Comparison of ENCODE assay signal across 8 cellular contexts in the genomic region with DNA sequence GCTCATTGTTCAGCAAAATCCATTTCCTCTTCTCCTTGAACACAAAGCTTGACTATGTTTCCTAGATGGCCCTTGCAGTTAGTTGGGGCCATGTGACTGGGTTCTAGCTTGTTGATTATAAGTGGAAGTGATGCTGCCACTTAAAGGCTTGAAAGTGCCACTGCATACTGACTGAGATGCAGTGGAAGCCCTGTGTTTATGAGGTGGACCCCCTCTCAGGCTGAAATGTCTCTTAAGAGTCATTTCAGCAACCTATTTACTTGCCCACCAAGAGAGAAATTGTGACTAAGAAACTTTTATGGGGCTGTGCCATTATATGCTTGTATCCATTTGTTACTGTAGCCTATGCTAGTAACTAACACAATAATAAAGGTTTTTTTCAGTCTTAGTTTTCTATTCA. TPM values are rescaled to one million over a fixed set of nuclear protein-coding genes. Genes with fewer than 3 reads are reported as not detected.
DNase-seq lines count a peak whose midpoint lies in the region; ATAC-seq, FAIRE-seq and TF ChIP-seq lines count a peak whose summit lies in the region.

No MANE protein-coding gene starts in this region.

- H3K27me3 ChIP-seq in psoas muscle (ENCODE audit: insufficient read depth in 3 of 3, low read length in 2 of 3) = no peaks in the 10 kb centered on the region

- TF ChIP-seq CTCF in fibroblast of villous mesenchyme (IDR thresholded peaks at IDR 0.05; ENCODE audit: insufficient read depth, low read depth, low read length) = peak; percentile 54
- peak; percentile 51 for TF ChIP-seq CTCF in psoas muscle (IDR thresholded peaks at IDR 0.05)

- DNase-seq in AML-193 (lab: John Stamatoyannopoulos, UW) = peak; percentile 11 to 59
- DNase-seq in GM18507 (ENCODE audit: extremely low spot score, insufficient read length, low read depth) = no peak
- peak; percentile 43 for DNase-seq in RKO (ENCODE audit: low spot score)
- peak; percentile 36 for DNase-seq in fibroblast of villous mesenchyme (ENCODE audit: low read depth)
- DNase-seq in psoas muscle = no peak
- no peak for DNase-seq in NCI-H2081 (lab: John Stamatoyannopoulos, UW)
- DNase-seq in A172 (ENCODE audit: low spot score) = no peak

- H3K4me3 ChIP-seq in fibroblast of villous mesenchyme (ENCODE audit: low read depth, low read length) (no peak overlapping the region), psoas muscle (no peak overlapping the region)

- no peaks in the 10 kb centered on the region for H3K36me3 ChIP-seq in psoas muscle (ENCODE audit: insufficient read depth in 1 of 2, low read depth in 1 of 2)

- H3K27ac ChIP-seq in psoas muscle = no peak overlapping the region

- ATAC-seq in psoas muscle (peak in 2 of 4 donors; percentile 75 to 76), HG03135 (IDR thresholded peaks at IDR 0.05; ENCODE audit: unreplicated experiment) (no peak)

- H3K9me3 ChIP-seq in psoas muscle = no peaks in the 10 kb centered on the region

- intact Hi-C loops in psoas muscle (cut with DNase I) = loop anchor here (5.0 to 10.0 kb wide), 2 partner anchors 42 to 46 kb away; no protein-coding TSS in a partner anchor

- no peaks in the 10 kb centered on the region for H3K4me1 ChIP-seq in psoas muscle

- peak; percentile 73 for FAIRE-seq in GM18507 (lab: Jason Lieb, UNC)

RNA-seq across cellular contexts. Expression of gene ANP32A, which starts 8.4 kb away (rescaled TPM):
- total RNA-seq in fibroblast of villous mesenchyme (28.7 and 38.0 TPM in 2 replicates), psoas muscle (10 to 100 TPM; 56.7 to 89.2 (median 83.3) TPM)
- 10 to 100 TPM; 79.4 to 98.2 (median 89.6) TPM for polyA plus RNA-seq in psoas muscle
- 70.4 and 72.6 TPM in 2 replicates for total RNA-seq in A172 (2014; rRNA removed; shearing (Covaris generic))

Comparison
In these comparisons a context has a peak if more than half of its experiments do, and no peak if none do; other contexts are left out.
1. DNase-seq: peak in AML-193 (2 of 2), RKO (single experiment) and fibroblast of villous mesenchyme (single experiment); none in GM18507 (single experiment), psoas muscle (0 of 2), NCI-H2081 (0 of 2) and A172 (single experiment).